In genomic region chr1:97385536-97385935, GRCh38 we compare ENCODE assay signal across 22 cellular contexts.
"Had no signal": no experiment of that assay in that cellular context is flagged by ENCODE, and none has a peak within 500 bp of the region (broad histone marks: within the 10 kb centered on the region; RNA-seq: fewer than 3 reads in every experiment).

No MANE protein-coding gene starts in this region.

- H3K4me1 ChIP-seq: esophagus muscularis mucosa, left ventricle myocardium inferior, testis, uterus had no signal

- H3K4me3 ChIP-seq: esophagus muscularis mucosa, left ventricle myocardium inferior, neural progenitor cell, testis, uterus had no signal

- H3K9me3 Mint-ChIP-seq: activated CD4-positive, alpha-beta memory T cell treated with anti-CD3 and anti-CD28 coated beads for 36 hours; activated naive CD4-positive, alpha-beta T cell treated with anti-CD3 and anti-CD28 coated beads, Interleukin-2, amount 10 ng/mL, durations not matched to agents 7 days and 5 days; effector memory CD8-positive, alpha-beta T cell; naive thymus-derived CD8-positive, alpha-beta T cell; neural progenitor cell had no signal

- H3K27me3 Mint-ChIP-seq: activated B cell treated with CpG ODN at 0.5 μM for 24 hours; activated CD4-positive, alpha-beta memory T cell treated with anti-CD3 and anti-CD28 coated beads for 36 hours; activated naive CD4-positive, alpha-beta T cell treated with anti-CD3 and anti-CD28 coated beads, Interleukin-2, amount 10 ng/mL, durations not matched to agents 7 days and 5 days; effector memory CD8-positive, alpha-beta T cell; naive thymus-derived CD8-positive, alpha-beta T cell; stimulated activated naive B cell treated with anti-CD40 and anti-IgM and Interleukin-4, amounts not matched to agents 10 μg/mL and 1 μg/mL and 100 μg/mL, for 72 hours had no signal

- DNase-seq: activated B cell treated with CpG ODN at 0.5 μM for 24 hours; activated CD4-positive, alpha-beta memory T cell treated with anti-CD3 and anti-CD28 coated beads for 36 hours; activated CD4-positive, alpha-beta T cell treated with anti-CD3 and anti-CD28 coated beads for 4 hours; activated effector memory CD4-positive, alpha-beta T cell treated with anti-CD3 and anti-CD28 coated beads, Interleukin-2, amount 50 U/mL, for 16 hours; activated naive CD4-positive, alpha-beta T cell treated with anti-CD3 and anti-CD28 coated beads, Interleukin-2, amount 10 ng/mL, durations not matched to agents 7 days and 5 days; brain microvascular endothelial cell; caudate nucleus; effector memory CD8-positive, alpha-beta T cell; hippocampal formation; left ventricle myocardium inferior; naive thymus-derived CD8-positive, alpha-beta T cell; stimulated activated CD4-positive, alpha-beta T cell treated with anti-CD3 and anti-CD28 coated beads, Interleukin-2, amount 100 ng/mL, for 48 hours; stimulated activated CD8-positive, alpha-beta memory T cell treated with anti-CD3 and anti-CD28 coated beads, Interleukin-4, amount 100 ng/mL, for 48 hours; stimulated activated naive B cell treated with anti-CD40 and anti-IgM and Interleukin-4, amounts not matched to agents 10 μg/mL and 1 μg/mL and 100 μg/mL, for 72 hours; T1000; testis; trophoblast cell; uterus had no signal

- H3K4me3 Mint-ChIP-seq: activated B cell treated with CpG ODN at 0.5 μM for 24 hours; activated CD4-positive, alpha-beta memory T cell treated with anti-CD3 and anti-CD28 coated beads for 36 hours; activated naive CD4-positive, alpha-beta T cell treated with anti-CD3 and anti-CD28 coated beads, Interleukin-2, amount 10 ng/mL, durations not matched to agents 7 days and 5 days; effector memory CD8-positive, alpha-beta T cell; naive thymus-derived CD8-positive, alpha-beta T cell; neural progenitor cell; stimulated activated naive B cell treated with anti-CD40 and anti-IgM and Interleukin-4, amounts not matched to agents 10 μg/mL and 1 μg/mL and 100 μg/mL, for 72 hours had no signal

- H3K9ac ChIP-seq: neural progenitor cell had no signal

- H3K36me3 ChIP-seq: brain microvascular endothelial cell, esophagus muscularis mucosa, left ventricle myocardium inferior, neural progenitor cell, uterus had no signal

- H3K27ac Mint-ChIP-seq: activated B cell treated with CpG ODN at 0.5 μM for 24 hours; activated CD4-positive, alpha-beta memory T cell treated with anti-CD3 and anti-CD28 coated beads for 36 hours; activated naive CD4-positive, alpha-beta T cell treated with anti-CD3 and anti-CD28 coated beads, Interleukin-2, amount 10 ng/mL, durations not matched to agents 7 days and 5 days; naive thymus-derived CD8-positive, alpha-beta T cell; neural progenitor cell; stimulated activated naive B cell treated with anti-CD40 and anti-IgM and Interleukin-4, amounts not matched to agents 10 μg/mL and 1 μg/mL and 100 μg/mL, for 72 hours had no signal

- H3K36me3 Mint-ChIP-seq: activated CD4-positive, alpha-beta memory T cell treated with anti-CD3 and anti-CD28 coated beads for 36 hours; activated naive CD4-positive, alpha-beta T cell treated with anti-CD3 and anti-CD28 coated beads, Interleukin-2, amount 10 ng/mL, durations not matched to agents 7 days and 5 days; neural progenitor cell had no signal

- ATAC-seq: effector memory CD8-positive, alpha-beta T cell; naive thymus-derived CD8-positive, alpha-beta T cell; sciatic nerve; stimulated activated naive B cell treated with anti-CD40 and anti-IgM and Interleukin-4, amounts not matched to agents 10 μg/mL and 1 μg/mL and 100 μg/mL, for 72 hours had no signal

- H3K4me1 Mint-ChIP-seq: activated B cell treated with CpG ODN at 0.5 μM for 24 hours; activated naive CD4-positive, alpha-beta T cell treated with anti-CD3 and anti-CD28 coated beads, Interleukin-2, amount 10 ng/mL, durations not matched to agents 7 days and 5 days; neural progenitor cell had no signal

- H3K27me3 ChIP-seq: brain microvascular endothelial cell, esophagus muscularis mucosa, neural progenitor cell, testis, uterus had no signal

- H3K27ac ChIP-seq: brain microvascular endothelial cell, esophagus muscularis mucosa, left ventricle myocardium inferior, neural progenitor cell, testis, uterus had no signal

- H3K4me2 ChIP-seq: neural progenitor cell had no signal

- H3K9me3 ChIP-seq: esophagus muscularis mucosa, left ventricle myocardium inferior, testis, uterus had no signal

- FAIRE-seq: frontal cortex had no signal
